7 cellular contexts compared by ENCODE assay signal in genomic region chr14:91996951-91997371, GRCh38. TPM values are rescaled to one million over a fixed set of nuclear protein-coding genes. Genes with fewer than 3 reads are reported as not detected.
DNase-seq lines count a peak whose midpoint lies in the region; ATAC-seq lines count a peak whose summit lies in the region.

No MANE protein-coding gene starts in this region.

- H3K27me3 Mint-ChIP-seq in IgD-negative memory B cell = no peaks in the 10 kb centered on the region
- no peaks in the 10 kb centered on the region for H3K27me3 Mint-ChIP-seq in natural killer cell treated with Interleukin-12 subunit alpha and Interleukin-12 subunit beta and Interleukin-15 and Interleukin-18, amount 100 ng/mL, for 72 hours

- DNase-seq in Daoy (ENCODE audit: low read depth) (peak; percentile 35), RPMI7951 (ENCODE audit: low read depth) (peak; percentile 47)
- no peak for DNase-seq in natural killer cell treated with Interleukin-12 subunit alpha and Interleukin-12 subunit beta and Interleukin-15 and Interleukin-18, amount 100 ng/mL, for 72 hours (ENCODE audit: low spot score)
- no peak for DNase-seq in activated CD8-positive, alpha-beta memory T cell treated with anti-CD3 and anti-CD28 coated beads, Interleukin-2, amount 50 U/mL, for 48 hours

- H3K36me3 Mint-ChIP-seq in IgD-negative memory B cell = peaks cover 4% of the 10 kb centered on the region
- peaks cover 23% of the 10 kb centered on the region for H3K36me3 Mint-ChIP-seq in natural killer cell treated with Interleukin-12 subunit alpha and Interleukin-12 subunit beta and Interleukin-15 and Interleukin-18, amount 100 ng/mL, for 72 hours

- peak; percentile 51 for ATAC-seq in esophagus mucosa
- no peak for ATAC-seq in natural killer cell treated with Interleukin-12 subunit alpha and Interleukin-12 subunit beta and Interleukin-15 and Interleukin-18, amount 100 ng/mL, for 72 hours
- no peak for ATAC-seq in HG02870 (IDR thresholded peaks at IDR 0.05; ENCODE audit: unreplicated experiment)

- H3K27ac Mint-ChIP-seq in IgD-negative memory B cell = peak overlapping the region in 2 of 3 donors; percentile 71 to 88
- peak overlapping the region; percentile 61 to 79 for H3K27ac Mint-ChIP-seq in natural killer cell treated with Interleukin-12 subunit alpha and Interleukin-12 subunit beta and Interleukin-15 and Interleukin-18, amount 100 ng/mL, for 72 hours

- H3K4me3 Mint-ChIP-seq in IgD-negative memory B cell = no peak overlapping the region
- H3K4me3 Mint-ChIP-seq in natural killer cell treated with Interleukin-12 subunit alpha and Interleukin-12 subunit beta and Interleukin-15 and Interleukin-18, amount 100 ng/mL, for 72 hours = peak overlapping the region; percentile 33

- no peaks in the 10 kb centered on the region for H3K9me3 Mint-ChIP-seq in IgD-negative memory B cell
- no peaks in the 10 kb centered on the region for H3K9me3 Mint-ChIP-seq in natural killer cell treated with Interleukin-12 subunit alpha and Interleukin-12 subunit beta and Interleukin-15 and Interleukin-18, amount 100 ng/mL, for 72 hours

- H3K4me1 Mint-ChIP-seq in IgD-negative memory B cell = peaks cover 5 to 9% (median 8%) of the 10 kb centered on the region in 3 donors
- peaks cover 26 to 36% of the 10 kb centered on the region in 2 donors for H3K4me1 Mint-ChIP-seq in natural killer cell treated with Interleukin-12 subunit alpha and Interleukin-12 subunit beta and Interleukin-15 and Interleukin-18, amount 100 ng/mL, for 72 hours (ENCODE audit: low read depth in 2 of 2)

RNA-seq across cellular contexts. Expression of gene TRIP11, which starts 42.9 kb away (rescaled TPM):
- total RNA-seq in Daoy (2014; rRNA removed; shearing (Covaris generic)) = 23.2 and 23.6 TPM in 2 replicates
- 74.3 TPM for polyA plus RNA-seq in IgD-negative memory B cell
- 17.9 and 30.2 TPM in 2 replicates for total RNA-seq in RPMI7951 (2014; rRNA removed; shearing (Covaris generic))
- total RNA-seq in esophagus mucosa = 31.0 TPM
- 10 to 100 TPM; 47.8 to 53.9 TPM for total RNA-seq in natural killer cell treated with Interleukin-12 subunit alpha and Interleukin-12 subunit beta and Interleukin-15 and Interleukin-18, amount 100 ng/mL, for 72 hours

RNA-seq across cellular contexts. Expression of gene FBLN5, which starts 49.5 kb away (rescaled TPM):
- 0.18 and 0.57 TPM in 2 replicates for total RNA-seq in Daoy (2014; rRNA removed; shearing (Covaris generic))
- 4.2 TPM for polyA plus RNA-seq in IgD-negative memory B cell
- under 0.01 TPM in 1 of 2 replicates, not detected in the other for total RNA-seq in RPMI7951 (2014; rRNA removed; shearing (Covaris generic))
- total RNA-seq in esophagus mucosa = 2.8 TPM
- not detected for total RNA-seq in natural killer cell treated with Interleukin-12 subunit alpha and Interleukin-12 subunit beta and Interleukin-15 and Interleukin-18, amount 100 ng/mL, for 72 hours

Comparison
In these comparisons a context has a peak if more than half of its experiments do, and no peak if none do; other contexts are left out.
1. DNase-seq: peak in Daoy (single experiment) and RPMI7951 (single experiment); none in natural killer cell treated with Interleukin-12 subunit alpha and Interleukin-12 subunit beta and Interleukin-15 and Interleukin-18, amount 100 ng/mL, for 72 hours (single experiment) and activated CD8-positive, alpha-beta memory T cell treated with anti-CD3 and anti-CD28 coated beads, Interleukin-2, amount 50 U/mL, for 48 hours (single experiment).